In the genomic region with DNA sequence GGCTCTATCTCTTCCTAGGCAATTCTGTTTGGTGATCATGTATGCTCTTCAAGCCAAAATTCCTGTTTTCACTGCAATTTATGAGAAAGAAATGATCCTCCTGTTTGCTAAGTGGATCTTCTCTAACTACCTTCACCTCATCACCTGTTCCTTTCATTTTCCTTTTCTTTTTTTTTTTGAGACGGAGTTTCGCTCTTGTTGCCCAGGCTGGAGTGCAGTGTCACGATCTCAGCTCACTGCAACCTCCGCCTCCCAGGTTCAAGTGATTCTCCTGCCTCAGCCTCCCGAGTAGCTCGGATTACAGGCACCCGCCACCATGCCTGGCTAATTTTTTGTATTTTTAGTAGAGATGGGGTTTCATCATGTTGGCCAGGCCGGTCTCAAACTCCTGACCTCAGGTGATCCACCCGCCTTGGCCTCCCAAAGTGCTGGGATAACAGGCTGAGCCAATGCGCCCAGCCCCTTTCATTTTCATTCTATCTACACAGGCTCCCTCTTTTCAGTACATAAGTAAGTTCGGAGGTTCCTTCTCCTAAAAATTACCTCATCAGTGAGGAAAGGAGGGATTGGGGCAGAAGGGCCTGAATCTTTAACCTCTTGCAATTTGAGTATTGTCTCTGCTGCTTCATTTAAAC, we compare ENCODE assay signal across 7 cellular contexts. TPM values are rescaled to one million over a fixed set of nuclear protein-coding genes. Genes with fewer than 3 reads are reported as not detected.
DNase-seq lines count a peak whose midpoint lies in the region; ATAC-seq, FAIRE-seq and TF ChIP-seq lines count a peak whose summit lies in the region.
"Not testable (repeated sequence)": the region's sequence is repeated elsewhere in the genome, so short reads cannot be mapped to it uniquely, and the experiment has no call there.

No MANE protein-coding gene starts in this region.

- H3K9me3 Mint-ChIP-seq in H9; activated CD4-positive, alpha-beta T cell treated with anti-CD3 and anti-CD28 coated beads, Interleukin-2, amount 10 ng/mL, durations not matched to agents 24 days and 14 days: not testable (repeated sequence)

- DNase-seq in H9; HepG2 (ENCODE audit: low spot score); trophoblast cell: not testable (repeated sequence)
- peak; percentile 52 for DNase-seq in activated CD4-positive, alpha-beta T cell treated with anti-CD3 and anti-CD28 coated beads, Interleukin-2, amount 10 ng/mL, durations not matched to agents 24 days and 14 days

- H3K14ac ChIP-seq in H9 (ENCODE audit: insufficient read depth, low read length); trophoblast cell (ENCODE audit: low read length): not testable (repeated sequence)

- H3K9me3 ChIP-seq in DOHH2 (ENCODE audit: control insufficient read depth, insufficient read depth, low read length); H9 (ENCODE audit: control insufficient read depth, low read depth, low read length); Loucy (ENCODE audit: insufficient read depth, low read depth, low read length); endocrine pancreas (ENCODE audit: control insufficient read depth, low read length); HepG2 (ENCODE audit: low read length); trophoblast cell (ENCODE audit: insufficient read depth, low read depth, low read length): not testable (repeated sequence)

- TF ChIP-seq CTCF in DOHH2 (IDR thresholded peaks at IDR 0.05; ENCODE audit: low read depth, low read length, poor library complexity, severe bottlenecking); H9 (conservative IDR thresholded peaks at IDR 0.05); Loucy (conservative IDR thresholded peaks at IDR 0.05; ENCODE audit: low read length); HepG2 (CRISPR knock-in tag; IDR thresholded peaks at IDR 0.05): not testable (repeated sequence)

- not testable (repeated sequence) for H2BK12ac ChIP-seq in H9 (ENCODE audit: insufficient read length, low read depth, low read length); trophoblast cell (ENCODE audit: low read length)

- ATAC-seq in HepG2: not testable (repeated sequence)

- POLR2A ChIA-PET in HepG2 (lab: Yijun Ruan, JAX): not testable (repeated sequence)

- H3K9me2 ChIP-seq in DOHH2 (replicated peaks; ENCODE audit: control insufficient read depth, low read length); Loucy (replicated peaks; ENCODE audit: low read depth, low read length): not testable (repeated sequence)

- H3K18ac ChIP-seq in H9 (ENCODE audit: insufficient read length, low read depth, low read length); trophoblast cell (ENCODE audit: low read length): not testable (repeated sequence)

- H3K4me3 ChIP-seq in DOHH2 (ENCODE audit: low read length) (peak overlapping the region; percentile 92), Loucy (ENCODE audit: low read length, poor library complexity, severe bottlenecking) (peak overlapping the region; percentile 88), endocrine pancreas (ENCODE audit: control insufficient read depth, insufficient read depth, low read length) (peak overlapping the region; percentile 8)
- H3K4me3 ChIP-seq in HepG2 (replicated peaks in 1 of 3; ENCODE audit: insufficient read depth in 1 of 3, low read depth in 2 of 3, low read length in 3 of 3); trophoblast cell (ENCODE audit: low read depth, low read length): not testable (repeated sequence)

- not testable (repeated sequence) for H3K23me2 ChIP-seq in H9 (ENCODE audit: insufficient read length, low read depth, low read length, poor library complexity, severe bottlenecking)

- H3F3A ChIP-seq in DOHH2 (ENCODE audit: control insufficient read depth, insufficient read depth); Loucy (ENCODE audit: low read depth): not testable (repeated sequence)

- H3K27me3 Mint-ChIP-seq in H9 (ENCODE audit: low read depth); activated CD4-positive, alpha-beta T cell treated with anti-CD3 and anti-CD28 coated beads, Interleukin-2, amount 10 ng/mL, durations not matched to agents 24 days and 14 days: not testable (repeated sequence)

- not testable (repeated sequence) for H4K12ac ChIP-seq in trophoblast cell (ENCODE audit: low read depth, low read length)

- not testable (repeated sequence) for H3K4me3 Mint-ChIP-seq in H9; activated CD4-positive, alpha-beta T cell treated with anti-CD3 and anti-CD28 coated beads, Interleukin-2, amount 10 ng/mL, durations not matched to agents 24 days and 14 days

- H3K36me3 ChIP-seq in DOHH2 (ENCODE audit: control insufficient read depth, low read length): peaks cover 76% of the 10 kb centered on the region
- not testable (repeated sequence) for H3K36me3 ChIP-seq in Loucy (ENCODE audit: insufficient read depth, low read length); endocrine pancreas (ENCODE audit: control insufficient read depth, insufficient read depth, low read length); HepG2 (replicated peaks in 1 of 2; ENCODE audit: control insufficient read depth in 1 of 2, insufficient read depth in 2 of 2, low read length in 2 of 2); trophoblast cell (ENCODE audit: control insufficient read depth in 1 of 2, insufficient read depth in 2 of 2, low read length in 2 of 2)

- not testable (repeated sequence) for H3K27me3 ChIP-seq in DOHH2 (ENCODE audit: control insufficient read depth, low read length); H9 (ENCODE audit: insufficient read depth, low read length); Loucy (ENCODE audit: insufficient read depth, low read length, poor library complexity, severe bottlenecking); endocrine pancreas (ENCODE audit: control insufficient read depth, insufficient read depth, low read length); HepG2 (ENCODE audit: control insufficient read depth in 1 of 2, insufficient read depth in 2 of 2, low read length in 2 of 2); trophoblast cell (ENCODE audit: insufficient read depth, low read length)

- not testable (repeated sequence) for H2BK120ac ChIP-seq in H9 (ENCODE audit: low read depth, low read length, poor library complexity, severe bottlenecking); trophoblast cell (ENCODE audit: insufficient read depth, low read length, poor library complexity)

- not testable (repeated sequence) for FAIRE-seq in HepG2 (lab: Jason Lieb, UNC)

- not testable (repeated sequence) for H3T11ph ChIP-seq in H9 (ENCODE audit: low read length)

- not testable (repeated sequence) for H2AK5ac ChIP-seq in H9 (ENCODE audit: insufficient read length, low read length); trophoblast cell (ENCODE audit: low read length)

- TF ChIP-seq POLR2A in HepG2 (IDR thresholded peaks at IDR 0.05; ENCODE audit: insufficient read depth in 1 of 2, low read depth in 2 of 2, low read length in 2 of 2): not testable (repeated sequence)

- not testable (repeated sequence) for H3K23ac ChIP-seq in H9 (ENCODE audit: insufficient read length, low read depth, low read length); trophoblast cell (ENCODE audit: low read length)

- H2AFZ ChIP-seq in H9 (ENCODE audit: low read length); Loucy (ENCODE audit: low read length); HepG2 (ENCODE audit: low read length); trophoblast cell (ENCODE audit: insufficient read depth, low read length, poor library complexity): not testable (repeated sequence)

- H4K20me1 ChIP-seq in DOHH2 (ENCODE audit: control insufficient read depth, insufficient read depth, low read depth, low read length); H9 (ENCODE audit: control insufficient read depth, insufficient read depth, insufficient read length); HepG2 (ENCODE audit: insufficient read depth, low read length): not testable (repeated sequence)
- peaks cover 58% of the 10 kb centered on the region for H4K20me1 ChIP-seq in Loucy (ENCODE audit: insufficient read depth, low read length, poor library complexity, severe bottlenecking)

- not testable (repeated sequence) for H3K9ac ChIP-seq in H9 (ENCODE audit: extremely low read depth, insufficient read length, low read length); endocrine pancreas (ENCODE audit: control insufficient read depth, insufficient read depth, low read length); trophoblast cell (ENCODE audit: low read length)
- H3K9ac ChIP-seq in Loucy (ENCODE audit: low read depth, low read length, poor library complexity, severe bottlenecking) (peak overlapping the region; percentile 81), HepG2 (ENCODE audit: insufficient read depth, low read depth, low read length) (peak overlapping the region; percentile 2; the same call in 1 of the 2 replicates)

- not testable (repeated sequence) for H3K36me3 Mint-ChIP-seq in H9 (ENCODE audit: insufficient read depth in 1 of 3, low read depth in 3 of 3); activated CD4-positive, alpha-beta T cell treated with anti-CD3 and anti-CD28 coated beads, Interleukin-2, amount 10 ng/mL, durations not matched to agents 24 days and 14 days (ENCODE audit: low read depth)

- peak overlapping the region; percentile 82 for H3K27ac ChIP-seq in DOHH2 (ENCODE audit: low read depth, low read length)
- not testable (repeated sequence) for H3K27ac ChIP-seq in H9 (ENCODE audit: insufficient read length, low read depth, low read length); HepG2 (ENCODE audit: extremely low read length, insufficient read depth, low read length); trophoblast cell (ENCODE audit: low read depth, low read length)

- not testable (repeated sequence) for H2BK5ac ChIP-seq in H9 (ENCODE audit: insufficient read length, low read length); trophoblast cell (ENCODE audit: low read depth, low read length, poor library complexity)

- intact Hi-C loops in activated CD4-positive, alpha-beta T cell treated with anti-CD3 and anti-CD28 coated beads, Interleukin-2, amount 10 ng/mL, durations not matched to agents 24 days and 14 days (cut with micrococcal nuclease): loop anchor here (10.0 kb wide), 1 partner anchor 569 kb away; the partner anchor contains the start of gene KRCC1
- intact Hi-C loops in HepG2 (cut with micrococcal nuclease; ENCODE audit: unreplicated experiment): not testable (repeated sequence)

- H3K56ac ChIP-seq in H9 (ENCODE audit: insufficient read length, low read depth, low read length): not testable (repeated sequence)

- TF ChIP-seq EP300 in HepG2 (IDR thresholded peaks at IDR 0.05; ENCODE audit: low read depth in 2 of 2, low read length in 2 of 2); HepG2 (CRISPR knock-in tag; IDR thresholded peaks at IDR 0.05; ENCODE audit: borderline replicate concordance): not testable (repeated sequence)

- CTCF ChIA-PET in HepG2 (lab: Yijun Ruan, JAX; ENCODE audit: low intra/inter-chr PET ratio, low total read pairs): not testable (repeated sequence)

- not testable (repeated sequence) for H4K5ac ChIP-seq in H9 (ENCODE audit: insufficient read length, low read depth, low read length)

- H2BK15ac ChIP-seq in H9 (ENCODE audit: low read depth, low read length): not testable (repeated sequence)

- peaks cover 10 to 13% of the 10 kb centered on the region in 2 experiments for H3K4me1 Mint-ChIP-seq in H9
- H3K4me1 Mint-ChIP-seq in activated CD4-positive, alpha-beta T cell treated with anti-CD3 and anti-CD28 coated beads, Interleukin-2, amount 10 ng/mL, durations not matched to agents 24 days and 14 days: peaks cover 22% of the 10 kb centered on the region

- H3K4ac ChIP-seq in H9 (ENCODE audit: low read depth, low read length): not testable (repeated sequence)
- H3K4ac ChIP-seq in trophoblast cell (ENCODE audit: low read depth, low read length): peak overlapping the region; percentile 49

- H4K91ac ChIP-seq in H9 (ENCODE audit: insufficient read length, low read depth, low read length); trophoblast cell (ENCODE audit: low read depth, low read length): not testable (repeated sequence)

- in situ Hi-C loops in HepG2 (cut with HindIII; ENCODE audit: extremely low pct_ligation_motif_present, low pct_unique_long_range_greater_than_20kb): not testable (repeated sequence)

- WGBS in H9 (ENCODE audit: extremely low coverage, insufficient read length, low lambda C conversion rate): no CpG with 5 or more reads among the region's 11 CpGs
- WGBS in HepG2 (ENCODE audit: low lambda C conversion rate): 98% methylated on average over 11 of the region's 11 CpGs
- WGBS in trophoblast cell (ENCODE audit: extremely low coverage, insufficient coverage, insufficient read length): no CpG with 5 or more reads among the region's 11 CpGs

- BruUV-seq in HepG2 (replicated peaks; lab: Mats Ljungman, UMichigan): not testable (repeated sequence)

- peaks cover 68% of the 10 kb centered on the region for H3K4me1 ChIP-seq in DOHH2 (ENCODE audit: control insufficient read depth, low read length)
- peaks cover 13% of the 10 kb centered on the region for H3K4me1 ChIP-seq in H9 (ENCODE audit: insufficient read depth, low read length)
- peaks cover 65% of the 10 kb centered on the region for H3K4me1 ChIP-seq in Loucy (ENCODE audit: insufficient read depth, low read length, poor library complexity, severe bottlenecking)
- H3K4me1 ChIP-seq in endocrine pancreas (ENCODE audit: control insufficient read depth, insufficient read depth, low read length); trophoblast cell (ENCODE audit: control insufficient read depth in 1 of 2, insufficient read depth in 2 of 2, low read length in 2 of 2): not testable (repeated sequence)
- H3K4me1 ChIP-seq in HepG2 (ENCODE audit: insufficient read depth, low read length): peaks cover 53% of the 10 kb centered on the region

- peak overlapping the region; percentile 87 for H3K4me2 ChIP-seq in DOHH2 (ENCODE audit: low read length)
- H3K4me2 ChIP-seq in H9 (ENCODE audit: insufficient read depth, insufficient read length, low read length): peak overlapping the region; percentile 70
- H3K4me2 ChIP-seq in Loucy (ENCODE audit: low read depth, low read length, poor library complexity, severe bottlenecking): peak overlapping the region; percentile 87
- peak overlapping the region; percentile 86 for H3K4me2 ChIP-seq in HepG2 (ENCODE audit: low read depth, low read length)
- not testable (repeated sequence) for H3K4me2 ChIP-seq in trophoblast cell (ENCODE audit: low read length)

- not testable (repeated sequence) for H2BK20ac ChIP-seq in H9 (ENCODE audit: low read depth, low read length, poor library complexity, severe bottlenecking)

- not testable (repeated sequence) for H3K79me1 ChIP-seq in H9 (ENCODE audit: insufficient read depth, low read depth, low read length, poor library complexity, severe bottlenecking)
- peaks cover 16% of the 10 kb centered on the region for H3K79me1 ChIP-seq in trophoblast cell (ENCODE audit: low read length)

- H3K27ac Mint-ChIP-seq in H9; activated CD4-positive, alpha-beta T cell treated with anti-CD3 and anti-CD28 coated beads, Interleukin-2, amount 10 ng/mL, durations not matched to agents 24 days and 14 days: not testable (repeated sequence)

- TF ChIP-seq RAD21 in HepG2 (CRISPR knock-in tag; IDR thresholded peaks at IDR 0.05): not testable (repeated sequence)

- H3K79me2 ChIP-seq in DOHH2 (ENCODE audit: control insufficient read depth, low read length) (peaks cover 95% of the 10 kb centered on the region), Loucy (ENCODE audit: insufficient read depth, low read length) (peaks cover 84% of the 10 kb centered on the region), HepG2 (ENCODE audit: insufficient read depth, low read length) (peaks cover 77% of the 10 kb centered on the region), trophoblast cell (ENCODE audit: control insufficient read depth, insufficient read depth, low read length, poor library complexity) (peaks cover 16% of the 10 kb centered on the region)
- not testable (repeated sequence) for H3K79me2 ChIP-seq in H9 (ENCODE audit: insufficient read depth, low read length)

- H4K8ac ChIP-seq in H9 (replicated peaks; ENCODE audit: insufficient read length, low read depth, low read length); trophoblast cell (ENCODE audit: low read depth, low read length): not testable (repeated sequence)

RNA-seq across cellular contexts. Expression of gene EIF2AK3, which starts 3.3 kb away (rescaled TPM):
- total RNA-seq in H9 (2021) (17.9 and 19.3 TPM in 2 replicates), HepG2 (2016; rRNA removed; fragmentation: Illumina TruSeq; extraction: Trizol) (19.3 and 30.6 TPM in 2 replicates)
- total RNA-seq in activated CD4-positive, alpha-beta T cell treated with anti-CD3 and anti-CD28 coated beads, Interleukin-2, amount 10 ng/mL, durations not matched to agents 24 days and 14 days: 20.2 and 22.8 TPM in 2 replicates
- 1.9 and 4.1 TPM in 2 replicates for total RNA-seq in HepG2 (2016; cell fraction: cytosol; rRNA removed; fragmentation: Illumina TruSeq; extraction: Trizol; ENCODE audit: low read depth)
- total RNA-seq in HepG2 (2016; cell fraction: insoluble cytoplasmic fraction; rRNA removed; fragmentation: Illumina TruSeq; extraction: Trizol): 16.3 and 30.3 TPM in 2 replicates
- total RNA-seq in HepG2 (2016; cell fraction: membrane; rRNA removed; fragmentation: Illumina TruSeq; extraction: Trizol): 5.7 and 7.5 TPM in 2 replicates
- 44.3 and 53.8 TPM in 2 replicates for total RNA-seq in HepG2 (2016; cell fraction: nucleus; rRNA removed; fragmentation: Illumina TruSeq; extraction: Trizol)
- 10.3 and 11.6 TPM in 2 replicates for polyA plus RNA-seq in HepG2 (2011; rRNA removed)
- polyA plus RNA-seq in HepG2 (2011; cell fraction: cytosol; rRNA removed): 5.9 and 10.2 TPM in 2 replicates
- polyA plus RNA-seq in HepG2 (2011; cell fraction: nucleus; rRNA removed): 8.8 and 10.0 TPM in 2 replicates
- 16.3 and 19.2 TPM in 2 replicates for polyA plus RNA-seq in HepG2 (2012)
- polyA plus RNA-seq in HepG2 (2016; cell fraction: cytosol; fragmentation: Illumina TruSeq; extraction: Trizol; ENCODE audit: low read depth): 0.80 and 1.0 TPM in 2 replicates
- polyA plus RNA-seq in HepG2 (2016; cell fraction: insoluble cytoplasmic fraction; fragmentation: Illumina TruSeq; extraction: Trizol; ENCODE audit: low read depth): 8.4 and 9.4 TPM in 2 replicates
- polyA plus RNA-seq in HepG2 (2016; cell fraction: membrane; fragmentation: Illumina TruSeq; extraction: Trizol; ENCODE audit: low read depth): 1.9 TPM in 2 replicates
- 38.2 and 39.9 TPM in 2 replicates for polyA plus RNA-seq in HepG2 (2016; cell fraction: nucleus; fragmentation: Illumina TruSeq; extraction: Trizol; ENCODE audit: insufficient read depth, low read depth)
- polyA minus RNA-seq in HepG2 (2011; rRNA and poly(A)+ RNA removed; ENCODE audit: low replicate concordance): 5.4 and 6.6 TPM in 2 replicates
- 14.1 and 21.9 TPM in 2 replicates for polyA minus RNA-seq in HepG2 (2011; cell fraction: cytosol; rRNA and poly(A)+ RNA removed)
- 34.6 and 44.7 TPM in 2 replicates for polyA minus RNA-seq in HepG2 (2011; cell fraction: nucleus; rRNA and poly(A)+ RNA removed)
- polyA plus RNA-seq in trophoblast cell (2013): 32.3 and 33.9 TPM in 2 replicates
